ENCODE assay signal across 23 cellular contexts in the genomic region with DNA sequence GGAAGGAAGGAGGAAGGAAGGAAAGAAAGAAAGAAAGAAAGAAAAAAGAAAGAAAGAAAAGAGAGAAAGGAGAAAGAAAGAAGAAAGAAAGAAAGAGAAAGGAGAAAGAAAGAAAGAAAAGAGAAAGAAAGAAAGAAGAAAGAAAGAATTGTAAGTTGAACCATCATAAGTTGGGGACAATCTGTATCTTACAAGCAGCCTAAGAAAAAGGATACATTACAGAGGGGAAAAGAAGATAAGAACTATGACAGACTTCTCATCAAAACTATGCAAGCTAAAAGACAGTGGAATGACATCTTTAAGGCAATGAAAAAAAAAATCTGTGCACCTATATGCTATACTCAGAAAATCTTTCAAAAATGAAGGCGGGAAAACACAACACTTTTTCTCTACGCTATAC. TPM values are rescaled to one million over a fixed set of nuclear protein-coding genes. Genes with fewer than 3 reads are reported as not detected.
DNase-seq lines count a peak whose midpoint lies in the region; ATAC-seq, FAIRE-seq and TF ChIP-seq lines count a peak whose summit lies in the region.
"Had no signal": no experiment of that assay in that cellular context is flagged by ENCODE, and none has a peak within 500 bp of the region (broad histone marks: within the 10 kb centered on the region; RNA-seq: fewer than 3 reads in every experiment).

No MANE protein-coding gene starts in this region.

- H3K9ac ChIP-seq in K562 (ENCODE audit: insufficient read depth in 1 of 2, low read depth in 2 of 2, low read length in 2 of 2): no peak overlapping the region

- H2AFZ ChIP-seq in K562 (ENCODE audit: low read depth, low read length): no peak overlapping the region

- FAIRE-seq in K562 (lab: Jason Lieb, UNC): no peak
- FAIRE-seq: GM12892 had no signal

- no peak overlapping the region for H3K4me3 Mint-ChIP-seq in activated naive CD4-positive, alpha-beta T cell treated with anti-CD3 and anti-CD28 coated beads for 36 hours
- H3K4me3 Mint-ChIP-seq: CD4-positive, CD25-positive, alpha-beta regulatory T cell; T-cell had no signal

- CTCF ChIA-PET in K562 (lab: Yijun Ruan, JAX; ENCODE audit: low intra/inter-chr PET ratio): no interaction called here
- CTCF ChIA-PET in activated naive CD4-positive, alpha-beta T cell treated with anti-CD3 and anti-CD28 coated beads for 36 hours (lab: Charles Lee): no interaction called here

- no peak overlapping the region for H3K27ac ChIP-seq in K562 (ENCODE audit: extremely low read depth, low read depth, low read length)
- H3K27ac ChIP-seq in transverse colon: no peak overlapping the region
- H3K27ac ChIP-seq: 22Rv1, SK-N-MC had no signal

- no peak overlapping the region for H3K4me2 ChIP-seq in K562 (ENCODE audit: insufficient read depth, low read length)

- no TSS peak for BruUV-seq in K562 (replicated peaks; lab: Mats Ljungman, UMichigan)

- 0% methylated on average over 2 of the region's 2 CpGs for WGBS in K562 (ENCODE audit: insufficient coverage, low coverage, missing lambda C conversion rate)
- 83 to 97% methylated on average over 2 of the region's 2 CpGs for WGBS in transverse colon (ENCODE audit: low coverage in 1 of 2), 2 donors

- H3K4me1 Mint-ChIP-seq in activated naive CD4-positive, alpha-beta T cell treated with anti-CD3 and anti-CD28 coated beads for 36 hours (ENCODE audit: low read depth): no peaks in the 10 kb centered on the region

- H3K4me3 ChIP-seq in K562: no peak overlapping the region
- no peak overlapping the region for H3K4me3 ChIP-seq in transverse colon
- H3K4me3 ChIP-seq: HAP-1, SK-N-MC had no signal

- H3K9me3 Mint-ChIP-seq in activated naive CD4-positive, alpha-beta T cell treated with anti-CD3 and anti-CD28 coated beads for 36 hours: peaks cover 15% of the 10 kb centered on the region

- no peak for TF ChIP-seq CTCF in K562 (IDR thresholded peaks at IDR 0.05 in 2 of 3, conservative IDR thresholded peaks at IDR 0.05 in 1 of 3; ENCODE audit: insufficient read depth in 2 of 3, low read depth in 1 of 3, low read length in 3 of 3)
- no peak for TF ChIP-seq CTCF in transverse colon (IDR thresholded peaks at IDR 0.05)

- H3K9me3 ChIP-seq in K562 (replicated peaks; ENCODE audit: control insufficient read depth, insufficient read depth, low read depth, low read length) (no peaks in the 10 kb centered on the region), transverse colon (peaks cover 0 to 3% of the 10 kb centered on the region in 2 donors)
- H3K9me3 ChIP-seq: BE2C, HAP-1 had no signal

- DNase-seq in NCI-H1092 treated with DMSO at 0.1 percent for 48 hours (lab: John Stamatoyannopoulos, UW) (peak; percentile 23), NCI-H1092 (lab: John Stamatoyannopoulos, UW) (no peak), DMS153 treated with DMSO at 0.1 percent for 48 hours (lab: John Stamatoyannopoulos, UW; ENCODE audit: unreplicated experiment) (peak; percentile 19), OCI-M1 (lab: John Stamatoyannopoulos, UW) (peak; percentile 20), K562 (ENCODE audit: extremely low read depth in 1 of 4, low spot score in 3 of 4) (no peak), transverse colon (no peak), left cardiac atrium (no peak)
- no peak for DNase-seq in activated naive CD4-positive, alpha-beta T cell treated with anti-CD3 and anti-CD28 coated beads for 36 hours
- DNase-seq: BE2C; CD4-positive, CD25-positive, alpha-beta regulatory T cell; COR-L47; KBM-7; NCI-H1417 treated with DMSO at 0.1 percent for 48 hours; NCI-H1930; NCI-H2171 treated with DMSO at 0.1 percent for 48 hours; NCI-H446; NCI-H526 treated with DMSO at 0.1 percent for 48 hours; SHP77; T-cell had no signal

- H3K79me2 ChIP-seq in K562 (ENCODE audit: control insufficient read depth, insufficient read depth, low read length): no peaks in the 10 kb centered on the region

- no peak overlapping the region for H3K27ac Mint-ChIP-seq in activated naive CD4-positive, alpha-beta T cell treated with anti-CD3 and anti-CD28 coated beads for 36 hours
- H3K27ac Mint-ChIP-seq: CD4-positive, CD25-positive, alpha-beta regulatory T cell; T-cell had no signal

- peaks cover 1% of the 10 kb centered on the region for H3K36me3 Mint-ChIP-seq in activated naive CD4-positive, alpha-beta T cell treated with anti-CD3 and anti-CD28 coated beads for 36 hours (ENCODE audit: low read depth)

- H3K27me3 Mint-ChIP-seq in activated naive CD4-positive, alpha-beta T cell treated with anti-CD3 and anti-CD28 coated beads for 36 hours (ENCODE audit: low read depth): no peaks in the 10 kb centered on the region
- H3K27me3 Mint-ChIP-seq: CD4-positive, CD25-positive, alpha-beta regulatory T cell; T-cell had no signal

- POLR2A ChIA-PET in K562 (lab: Yijun Ruan, JAX): no interaction called here

- H3K27me3 ChIP-seq in K562 (ENCODE audit: control insufficient read depth in 2 of 2, insufficient read depth in 2 of 2, low read length in 2 of 2) (no peaks in the 10 kb centered on the region), transverse colon (no peaks in the 10 kb centered on the region)
- H3K27me3 ChIP-seq: BE2C had no signal

- intact Hi-C loops in K562 (cut with micrococcal nuclease) (no loop called here), transverse colon (cut with DNase I; ENCODE audit: low total_unique reads) (no loop called here), left cardiac atrium (cut with DNase I) (no loop called here)
- intact Hi-C loops in activated naive CD4-positive, alpha-beta T cell treated with anti-CD3 and anti-CD28 coated beads for 36 hours (cut with micrococcal nuclease): no loop called here

- H3K4me1 ChIP-seq in K562 (replicated peaks in 1 of 2; ENCODE audit: control insufficient read depth in 2 of 2, insufficient read depth in 2 of 2, low read length in 2 of 2) (no peaks in the 10 kb centered on the region; a peak in 1 of 5 replicates), transverse colon (no peaks in the 10 kb centered on the region)
- H3K4me1 ChIP-seq: BE2C, HAP-1 had no signal

- TF ChIP-seq EP300 in K562 (IDR thresholded peaks at IDR 0.05; ENCODE audit: low read length) (no peak), transverse colon (IDR thresholded peaks at IDR 0.05; ENCODE audit: low read depth) (no peak)

- no peak for TF ChIP-seq RAD21 in K562 (CRISPR knock-in tag; conservative IDR thresholded peaks at IDR 0.05 in 1 of 2, IDR thresholded peaks at IDR 0.05 in 1 of 2)

- H3K36me3 ChIP-seq in K562 (ENCODE audit: control insufficient read depth, insufficient read depth, low read length) (no peaks in the 10 kb centered on the region), transverse colon (no peaks in the 10 kb centered on the region)
- H3K36me3 ChIP-seq: BE2C, HAP-1 had no signal

- TF ChIP-seq POLR2A in K562 (conservative IDR thresholded peaks at IDR 0.05) (no peak), transverse colon (IDR thresholded peaks at IDR 0.05) (no peak)

- no peaks in the 10 kb centered on the region for H4K20me1 ChIP-seq in K562 (replicated peaks; ENCODE audit: control insufficient read depth, insufficient read depth, low read length)

- in situ Hi-C loops in K562 (cut with MboI) (no loop called here), transverse colon (cut with MboI; ENCODE audit: low pct_ligation_motif_present in 1 of 4, low pct_unique_long_range_greater_than_20kb in 1 of 4, low sequenced_read_pairs in 3 of 4) (no loop called here)

- H3K9me1 ChIP-seq in K562 (ENCODE audit: control insufficient read depth, insufficient read depth, low read length): no peaks in the 10 kb centered on the region

- ATAC-seq in K562 (no peak), left cardiac atrium (no peak)
- ATAC-seq: T-cell had no signal

TF ChIP-seq in K562, 482 proteins besides CTCF, POLR2A, EP300 and RAD21 (continues in another document):
- TF ChIP-seq SMARCE1 (IDR thresholded peaks at IDR 0.05) (no peak), SMARCC2 (IDR thresholded peaks at IDR 0.05; ENCODE audit: low read depth) (no peak), TRIM28 (IDR thresholded peaks at IDR 0.05) (peak; percentile 97), CBX3 (IDR thresholded peaks at IDR 0.05; ENCODE audit: borderline replicate concordance in 1 of 2, low read length in 2 of 2) (peak in 1 of 2 experiments; percentile 93; a peak in 2 of 3 replicates)
- TF ChIP-seq, protein P1, sequence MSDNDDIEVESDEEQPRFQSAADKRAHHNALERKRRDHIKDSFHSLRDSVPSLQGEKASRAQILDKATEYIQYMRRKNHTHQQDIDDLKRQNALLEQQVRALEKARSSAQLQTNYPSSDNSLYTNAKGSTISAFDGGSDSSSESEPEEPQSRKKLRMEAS (CRISPR knock-in tag; IDR thresholded peaks at IDR 0.05): no peak
- TF ChIP-seq, protein P2, sequence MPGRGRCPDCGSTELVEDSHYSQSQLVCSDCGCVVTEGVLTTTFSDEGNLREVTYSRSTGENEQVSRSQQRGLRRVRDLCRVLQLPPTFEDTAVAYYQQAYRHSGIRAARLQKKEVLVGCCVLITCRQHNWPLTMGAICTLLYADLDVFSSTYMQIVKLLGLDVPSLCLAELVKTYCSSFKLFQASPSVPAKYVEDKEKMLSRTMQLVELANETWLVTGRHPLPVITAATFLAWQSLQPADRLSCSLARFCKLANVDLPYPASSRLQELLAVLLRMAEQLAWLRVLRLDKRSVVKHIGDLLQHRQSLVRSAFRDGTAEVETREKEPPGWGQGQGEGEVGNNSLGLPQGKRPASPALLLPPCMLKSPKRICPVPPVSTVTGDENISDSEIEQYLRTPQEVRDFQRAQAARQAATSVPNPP (IDR thresholded peaks at IDR 0.05; ENCODE audit: borderline replicate concordance, insufficient read depth, insufficient read length): no peak

RNA-seq across cellular contexts. Expression of a gene that starts 50.3 kb away (rescaled TPM):
- total RNA-seq in K562 (2011; cell fraction: chromatin; rRNA removed; ENCODE audit: low replicate concordance): 15.9 and 25.2 TPM in 2 replicates
- 10.7 and 10.8 TPM in 2 replicates for total RNA-seq in K562 (2011; cell fraction: nucleolus; rRNA removed)
- total RNA-seq in K562 (2011; cell fraction: nucleoplasm; rRNA removed): 12.7 and 13.3 TPM in 2 replicates
- 3.5 and 4.8 TPM in 2 replicates for total RNA-seq in K562 (2014; rRNA removed)
- total RNA-seq in K562 (2014; rRNA removed; fragmentation: Illumina TruSeq; extraction: Trizol): 9.2 and 9.4 TPM in 2 replicates
- total RNA-seq in K562 (2015; rRNA removed; fragmentation: Illumina TruSeq; extraction: Trizol): 6.4 and 8.3 TPM in 2 replicates
- 4.9 and 5.8 TPM in 2 replicates for total RNA-seq in K562 (2021)
- 5.7 and 7.4 TPM in 2 replicates for polyA plus RNA-seq in K562 (2011; rRNA removed)
- 3.4 and 3.7 TPM in 2 replicates for polyA plus RNA-seq in K562 (2011; cell fraction: cytosol; rRNA removed)
- 3.8 and 4.7 TPM in 2 replicates for polyA plus RNA-seq in K562 (2011; cell fraction: nucleus; rRNA removed)
- polyA plus RNA-seq in K562 (2012): 2.1 and 2.2 TPM in 2 replicates
- 3.9 and 4.5 TPM in 2 replicates for polyA plus RNA-seq in K562 (2014; fragmentation: Illumina TruSeq; extraction: Trizol)
- polyA plus RNA-seq in K562 (2014; fragmentation: Nextera tagmentation; extraction: Ambion mirVana): 1 to 10 TPM; 2.5 to 3.4 TPM
- 2.4 TPM in 2 replicates for polyA plus RNA-seq in K562 (2014; rRNA removed)
- 23.3 and 25.3 TPM in 2 replicates for polyA minus RNA-seq in K562 (2011; rRNA and poly(A)+ RNA removed)
- polyA minus RNA-seq in K562 (2011; cell fraction: cytosol; rRNA and poly(A)+ RNA removed): 5.4 and 9.9 TPM in 2 replicates
- polyA minus RNA-seq in K562 (2011; cell fraction: nucleus; rRNA and poly(A)+ RNA removed): 16.8 and 26.8 TPM in 2 replicates
- total RNA-seq in transverse colon: 1 to 10 TPM; 2.6 to 7.3 (median 6.2) TPM
- total RNA-seq in left cardiac atrium: 1 to 10 TPM; 5.2 to 6.1 TPM
- 10 to 100 TPM; 13.3 to 15.4 TPM for total RNA-seq in activated naive CD4-positive, alpha-beta T cell treated with anti-CD3 and anti-CD28 coated beads for 36 hours

Comparison
In these comparisons a context has a peak if more than half of its experiments do, and no peak if none do; other contexts are left out.
1. DNase-seq: peak in NCI-H1092 treated with DMSO at 0.1 percent for 48 hours (single experiment), DMS153 treated with DMSO at 0.1 percent for 48 hours (single experiment) and OCI-M1 (single experiment); none in NCI-H1092 (single experiment), K562 (0 of 4), transverse colon (single experiment), left cardiac atrium (single experiment) and activated naive CD4-positive, alpha-beta T cell treated with anti-CD3 and anti-CD28 coated beads for 36 hours (single experiment).